13 cellular contexts compared by ENCODE assay signal in genomic region chr9:112271466-112272098, GRCh38.
DNase-seq lines count a peak whose midpoint lies in the region; ATAC-seq and TF ChIP-seq lines count a peak whose summit lies in the region.
"Had no signal": no experiment of that assay in that cellular context is flagged by ENCODE, and none has a peak within 500 bp of the region (broad histone marks: within the 10 kb centered on the region; RNA-seq: fewer than 3 reads in every experiment).

No MANE protein-coding gene starts in this region.

- DNase-seq in DMS53 (lab: John Stamatoyannopoulos, UW) (peak; percentile 84), HS-5 (ENCODE audit: low read depth) (peak; percentile 28), RWPE1 (ENCODE audit: low spot score) (peak; percentile 36), kidney tubule cell (ENCODE audit: low spot score) (peak; percentile 70), amniotic stem cell (lab: John Stamatoyannopoulos, UW) (no peak), KBM-7 (no peak)
- DNase-seq: activated naive CD4-positive, alpha-beta T cell treated with anti-CD3 and anti-CD28 coated beads, Interleukin-2, amount 50 U/mL, for 16 hours; Caco-2; gastrocnemius medialis; GDM1; NCI-H2227 treated with DMSO at 0.1 percent for 48 hours had no signal

- POLR2A ChIA-PET in RWPE1 (lab: Yijun Ruan, JAX; ENCODE audit: low non-redundant PET) = no interaction called here

- ATAC-seq in HG03571 (IDR thresholded peaks at IDR 0.05; ENCODE audit: unreplicated experiment) = no peak
- ATAC-seq: gastrocnemius medialis, GM12878 had no signal

- no peak overlapping the region for H3K27ac ChIP-seq in RWPE1
- H3K27ac ChIP-seq: gastrocnemius medialis had no signal

- in situ Hi-C loops in KBM-7 (cut with MboI; ENCODE audit: low pct_unique_long_range_greater_than_20kb, low sequenced_read_pairs) = no loop called here

- no peak for TF ChIP-seq CTCF in RWPE1 (conservative IDR thresholded peaks at IDR 0.05; ENCODE audit: low read depth)

- CTCF ChIA-PET in RWPE1 (lab: Yijun Ruan, JAX) = interaction anchor here (0.6 to 0.7 kb wide), 3 partner anchors 50 to 385 kb away, joined by 3 to 6 read pairs (median 4); no protein-coding TSS in a partner anchor

Comparison
In these comparisons a context has a peak if more than half of its experiments do, and no peak if none do; other contexts are left out.
1. DNase-seq: peak in DMS53 (single experiment), HS-5 (single experiment), RWPE1 (single experiment) and kidney tubule cell (single experiment); none in amniotic stem cell (single experiment) and KBM-7 (single experiment).